In the genomic region with DNA sequence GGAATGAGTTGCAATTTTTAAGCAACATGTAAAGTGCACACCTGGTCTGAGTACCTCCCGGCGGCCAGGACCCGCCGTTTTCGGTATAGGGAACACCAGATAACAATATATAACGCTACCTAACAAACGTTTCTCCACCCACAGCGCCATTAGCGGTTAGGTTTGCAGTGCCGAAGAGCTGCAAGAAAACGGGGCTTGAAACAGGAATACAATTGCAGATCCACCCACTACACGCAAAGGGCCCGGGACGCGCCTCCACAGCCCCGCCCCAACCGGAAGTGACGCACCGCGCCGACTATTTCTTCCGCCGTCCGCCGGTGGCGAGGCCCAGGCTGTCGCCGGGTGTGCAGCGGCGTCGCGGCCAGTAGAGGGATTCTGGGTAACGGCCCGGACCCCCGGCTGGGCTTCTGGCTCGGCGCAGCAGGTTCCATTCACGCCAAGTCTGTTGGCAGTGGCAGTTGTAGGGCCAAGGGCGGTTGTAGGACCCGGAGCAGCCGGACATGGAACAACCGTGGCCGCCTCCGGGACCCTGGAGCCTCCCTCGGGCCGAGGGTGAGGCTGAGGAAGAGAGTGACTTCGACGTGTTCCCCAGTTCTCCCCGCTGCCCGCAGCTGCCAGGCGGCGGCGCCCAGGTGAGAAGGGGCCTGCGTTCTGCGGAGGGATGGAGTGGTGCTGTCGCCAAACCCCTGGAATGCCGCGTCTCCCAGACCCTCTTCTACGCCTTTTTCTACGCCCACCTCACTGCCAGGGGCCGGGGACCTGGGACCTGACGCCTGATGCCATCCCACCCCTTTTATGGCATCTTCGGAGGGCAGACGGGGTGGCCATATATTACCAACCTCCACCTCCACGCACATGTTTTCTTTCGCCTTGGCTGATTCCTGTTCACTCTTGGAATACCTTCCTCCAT, we compare ENCODE assay signal across 7 cellular contexts. TPM values are rescaled to one million over a fixed set of nuclear protein-coding genes. Genes with fewer than 3 reads are reported as not detected.
A peak's percentile ranks its signal among the peaks of the same experiment; 100 is the strongest.
DNase-seq lines count a peak whose midpoint lies in the region; ATAC-seq and TF ChIP-seq lines count a peak whose summit lies in the region.

CDC37L1 (plus strand) TSS at position 302 of the 910 bp plus-strand sequence; CDS start at position 501, 199 bp downstream.

- no peaks in the 10 kb centered on the region for H3K4me1 Mint-ChIP-seq in T-helper 2 cell treated with Interferon-gamma antibody and Interleukin-4, amounts not matched to agents 5 μg/mL and 100 μg/mL, for 36 hours (ENCODE audit: low read depth)

- no peaks in the 10 kb centered on the region for H4K20me1 ChIP-seq in hepatocyte (ENCODE audit: insufficient read depth, poor library complexity, severe bottlenecking)

- under 1% methylated on average over 66 of the region's 66 CpGs for WGBS in hepatocyte (ENCODE audit: low lambda C conversion rate, missing lambda C conversion rate)

- no peak within 1 kb of the TSS for H3K4me3 Mint-ChIP-seq in T-helper 2 cell treated with Interferon-gamma antibody and Interleukin-4, amounts not matched to agents 5 μg/mL and 100 μg/mL, for 36 hours

- H3K9me3 Mint-ChIP-seq in T-helper 2 cell treated with Interferon-gamma antibody and Interleukin-4, amounts not matched to agents 5 μg/mL and 100 μg/mL, for 36 hours: no peaks in the 10 kb centered on the region

- H3K27me3 ChIP-seq in hepatocyte: no peaks in the 10 kb centered on the region

- H3K36me3 Mint-ChIP-seq in T-helper 2 cell treated with Interferon-gamma antibody and Interleukin-4, amounts not matched to agents 5 μg/mL and 100 μg/mL, for 36 hours (ENCODE audit: low read depth): peaks cover 8% of the 10 kb centered on the region

- ATAC-seq in GM18499 (IDR thresholded peaks at IDR 0.05; ENCODE audit: insufficient read depth, unreplicated experiment): peak; percentile 88
- ATAC-seq in HG02943 (IDR thresholded peaks at IDR 0.05; ENCODE audit: low read depth, unreplicated experiment): peak; percentile 93

- no peaks in the 10 kb centered on the region for H3K9me3 ChIP-seq in hepatocyte (ENCODE audit: low read depth)

- DNase-seq in NCI-H187 treated with DMSO at 0.1 percent for 48 hours (lab: John Stamatoyannopoulos, UW) (peak; percentile 75), astrocyte of the cerebellum (ENCODE audit: low read depth) (peak; percentile 85), hepatocyte (ENCODE audit: low spot score) (peak; percentile 98), renal cortical epithelial cell (ENCODE audit: low read depth) (peak; percentile 92)
- peak; percentile 98 for DNase-seq in T-helper 2 cell treated with Interferon-gamma antibody and Interleukin-4, amounts not matched to agents 5 μg/mL and 100 μg/mL, for 36 hours (ENCODE audit: low spot score)

- in situ Hi-C loops in astrocyte of the cerebellum (cut with HindIII; ENCODE audit: low sequenced_read_pairs): no loop called here

- no peaks in the 10 kb centered on the region for H3K27me3 Mint-ChIP-seq in T-helper 2 cell treated with Interferon-gamma antibody and Interleukin-4, amounts not matched to agents 5 μg/mL and 100 μg/mL, for 36 hours (ENCODE audit: low read depth)

- H2AFZ ChIP-seq in hepatocyte: peak within 1 kb of the TSS; percentile 38

- no peaks in the 10 kb centered on the region for H3K36me3 ChIP-seq in hepatocyte (replicated peaks; ENCODE audit: insufficient read depth, low read depth)

- H3K4me2 ChIP-seq in hepatocyte: peak within 1 kb of the TSS; percentile 85

- H3K4me1 ChIP-seq in hepatocyte (ENCODE audit: insufficient read depth): peaks cover 22% of the 10 kb centered on the region

- peaks cover 44% of the 10 kb centered on the region for H3K79me2 ChIP-seq in hepatocyte

- H3K27ac ChIP-seq in hepatocyte: peak within 1 kb of the TSS; percentile 98

- TF ChIP-seq CTCF in astrocyte of the cerebellum (IDR thresholded peaks at IDR 0.05; ENCODE audit: low read depth, low read length, missing control alignments): peak; percentile 66
- peak; percentile 44 for TF ChIP-seq CTCF in hepatocyte (IDR thresholded peaks at IDR 0.05; ENCODE audit: poor library complexity)

- no peaks in the 10 kb centered on the region for H3K9me2 ChIP-seq in hepatocyte (replicated peaks; ENCODE audit: insufficient read depth)

- no peak within 1 kb of the TSS for H3K27ac Mint-ChIP-seq in T-helper 2 cell treated with Interferon-gamma antibody and Interleukin-4, amounts not matched to agents 5 μg/mL and 100 μg/mL, for 36 hours

- peak within 1 kb of the TSS; percentile 90 for H3K4me3 ChIP-seq in astrocyte of the cerebellum (ENCODE audit: low read depth, low read length)
- H3K4me3 ChIP-seq in hepatocyte: peak within 1 kb of the TSS; percentile 62

RNA-seq across cellular contexts. Expression of gene CDC37L1, which starts in this region (rescaled TPM):
- total RNA-seq in hepatocyte (25.5 and 28.6 TPM in 2 replicates), renal cortical epithelial cell (26.7 and 40.6 TPM in 2 replicates)
- 15.3 and 17.2 TPM in 2 replicates for polyA plus RNA-seq in hepatocyte

Comparison
In these comparisons a context has a peak if more than half of its experiments do, and no peak if none do; other contexts are left out.
1. Peak in every context shown above with its lines: DNase-seq, ATAC-seq, H3K4me3 ChIP-seq and H3K27ac ChIP-seq.